1 cellular context compared by ENCODE assay signal in the genomic region with DNA sequence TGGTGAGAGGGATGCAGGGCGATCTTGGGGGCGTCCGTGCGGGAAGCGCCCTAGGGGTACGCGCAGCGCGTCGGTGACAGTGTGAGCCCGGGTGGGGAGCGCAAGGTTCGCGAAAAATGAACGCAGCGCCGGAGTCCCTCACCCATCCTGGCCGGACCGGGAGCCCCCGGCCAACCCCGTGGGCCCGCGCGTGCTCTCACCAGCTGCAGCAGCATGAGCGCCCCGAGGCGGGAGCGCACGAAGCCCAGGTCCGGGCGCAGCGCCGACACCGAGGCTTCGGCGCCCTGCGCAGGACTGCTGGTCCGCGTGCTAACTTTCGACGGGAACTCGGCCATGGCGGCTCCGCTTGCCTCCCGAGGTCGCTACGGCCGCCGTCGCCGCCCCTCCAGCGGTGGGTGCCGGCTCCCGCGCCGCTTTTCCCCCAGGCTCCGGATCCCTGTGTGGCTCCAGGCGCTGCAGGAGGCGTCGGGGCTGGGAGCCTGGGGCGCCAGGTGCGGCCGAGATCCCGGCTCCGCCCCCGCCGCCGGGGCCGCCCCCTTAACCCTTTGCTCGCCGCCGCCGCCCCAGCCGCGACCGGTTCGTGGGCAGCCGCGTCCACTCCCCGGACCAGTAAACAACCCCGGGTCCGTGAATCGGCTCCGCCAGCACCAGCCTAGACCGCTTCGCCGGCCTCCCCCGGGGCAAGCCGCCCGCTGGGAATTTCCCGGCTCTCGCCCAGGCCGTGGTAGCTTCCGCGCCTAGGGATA.
A peak's percentile ranks its signal among the peaks of the same experiment; 100 is the strongest.
TF ChIP-seq lines count a peak whose summit lies in the region.

A gene with protein sequence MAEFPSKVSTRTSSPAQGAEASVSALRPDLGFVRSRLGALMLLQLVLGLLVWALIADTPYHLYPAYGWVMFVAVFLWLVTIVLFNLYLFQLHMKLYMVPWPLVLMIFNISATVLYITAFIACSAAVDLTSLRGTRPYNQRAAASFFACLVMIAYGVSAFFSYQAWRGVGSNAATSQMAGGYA (minus strand): TSS at position 467 of the 746 bp plus-strand sequence. CDS start 132 bp downstream, at position 335.

TF ChIP-seq in HepG2, 621 proteins besides CTCF, POLR2A, EP300 and RAD21 (continued from another document and continues in another):
- TF ChIP-seq, protein P1, sequence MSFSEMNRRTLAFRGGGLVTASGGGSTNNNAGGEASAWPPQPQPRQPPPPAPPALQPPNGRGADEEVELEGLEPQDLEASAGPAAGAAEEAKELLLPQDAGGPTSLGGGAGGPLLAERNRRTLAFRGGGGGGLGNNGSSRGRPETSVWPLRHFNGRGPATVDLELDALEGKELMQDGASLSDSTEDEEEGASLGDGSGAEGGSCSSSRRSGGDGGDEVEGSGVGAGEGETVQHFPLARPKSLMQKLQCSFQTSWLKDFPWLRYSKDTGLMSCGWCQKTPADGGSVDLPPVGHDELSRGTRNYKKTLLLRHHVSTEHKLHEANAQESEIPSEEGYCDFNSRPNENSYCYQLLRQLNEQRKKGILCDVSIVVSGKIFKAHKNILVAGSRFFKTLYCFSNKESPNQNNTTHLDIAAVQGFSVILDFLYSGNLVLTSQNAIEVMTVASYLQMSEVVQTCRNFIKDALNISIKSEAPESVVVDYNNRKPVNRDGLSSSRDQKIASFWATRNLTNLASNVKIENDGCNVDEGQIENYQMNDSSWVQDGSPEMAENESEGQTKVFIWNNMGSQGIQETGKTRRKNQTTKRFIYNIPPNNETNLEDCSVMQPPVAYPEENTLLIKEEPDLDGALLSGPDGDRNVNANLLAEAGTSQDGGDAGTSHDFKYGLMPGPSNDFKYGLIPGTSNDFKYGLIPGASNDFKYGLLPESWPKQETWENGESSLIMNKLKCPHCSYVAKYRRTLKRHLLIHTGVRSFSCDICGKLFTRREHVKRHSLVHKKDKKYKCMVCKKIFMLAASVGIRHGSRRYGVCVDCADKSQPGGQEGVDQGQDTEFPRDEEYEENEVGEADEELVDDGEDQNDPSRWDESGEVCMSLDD (CRISPR knock-in tag; IDR thresholded peaks at IDR 0.05; ENCODE audit: borderline replicate concordance): peak; percentile 34; the same call in 1 of the 2 replicates
- TF ChIP-seq, protein P2, sequence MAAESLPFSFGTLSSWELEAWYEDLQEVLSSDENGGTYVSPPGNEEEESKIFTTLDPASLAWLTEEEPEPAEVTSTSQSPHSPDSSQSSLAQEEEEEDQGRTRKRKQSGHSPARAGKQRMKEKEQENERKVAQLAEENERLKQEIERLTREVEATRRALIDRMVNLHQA (CRISPR knock-in tag; IDR thresholded peaks at IDR 0.05): no peak
- TF ChIP-seq JUN (CRISPR knock-in tag; IDR thresholded peaks at IDR 0.05) (no peak), ZNF547 (CRISPR knock-in tag; IDR thresholded peaks at IDR 0.05) (peak; percentile 99), GATAD2A (CRISPR knock-in tag; IDR thresholded peaks at IDR 0.05) (peak; percentile 18; the same call in 1 of the 2 replicates), PRDM10 (CRISPR knock-in tag; IDR thresholded peaks at IDR 0.05; ENCODE audit: low read depth) (no peak; the same call in 1 of the 2 replicates), FOXA1 (IDR thresholded peaks at IDR 0.05) (no peak), FOXA1 (CRISPR knock-in tag; IDR thresholded peaks at IDR 0.05) (0 out of 2 replicates have a peak, but pooled peaks have one; percentile 23), ZNF503 (CRISPR knock-in tag; IDR thresholded peaks at IDR 0.05) (peak; percentile 91), CC2D1A (CRISPR knock-in tag; IDR thresholded peaks at IDR 0.05) (no peak), ATF5 (CRISPR knock-in tag; IDR thresholded peaks at IDR 0.05; ENCODE audit: low read depth) (peak; percentile 94; the same call in 1 of the 2 replicates), ZNF766 (CRISPR knock-in tag; IDR thresholded peaks at IDR 0.05; ENCODE audit: borderline replicate concordance) (peak; percentile 98), ZNF792 (CRISPR knock-in tag; IDR thresholded peaks at IDR 0.05) (peak; percentile 68), SOX13 (IDR thresholded peaks at IDR 0.05) (no peak; the same call in 1 of the 2 replicates), SOX13 (CRISPR knock-in tag; conservative IDR thresholded peaks at IDR 0.05 in 1 of 2, IDR thresholded peaks at IDR 0.05 in 1 of 2) (peak in 1 of 2 experiments; percentile 24; a peak in 1 of 4 replicates), ZNF501 (CRISPR knock-in tag; IDR thresholded peaks at IDR 0.05) (peak; percentile 87), ZBTB21 (CRISPR knock-in tag; IDR thresholded peaks at IDR 0.05) (no peak), DBP (CRISPR knock-in tag; IDR thresholded peaks at IDR 0.05; ENCODE audit: not compliant biosample characterization) (peak; percentile 89), ZNF670 (CRISPR knock-in tag; IDR thresholded peaks at IDR 0.05; ENCODE audit: borderline replicate concordance) (no peak; the same call in 1 of the 2 replicates), ATF1 (CRISPR knock-in tag; IDR thresholded peaks at IDR 0.05) (no peak), ZNF335 (CRISPR knock-in tag; IDR thresholded peaks at IDR 0.05) (no peak), NFIC (IDR thresholded peaks at IDR 0.05; ENCODE audit: low read length) (no peak), TFDP1 (CRISPR knock-in tag; IDR thresholded peaks at IDR 0.05; ENCODE audit: borderline replicate concordance) (peak; percentile 96), MXD4 (CRISPR knock-in tag; IDR thresholded peaks at IDR 0.05) (peak; percentile 85), PLSCR1 (CRISPR knock-in tag; IDR thresholded peaks at IDR 0.05; ENCODE audit: borderline replicate concordance) (peak; percentile 96; the same call in 1 of the 2 replicates), EHMT2 (IDR thresholded peaks at IDR 0.05; ENCODE audit: borderline replicate concordance, low read depth, low read length) (no peak), ASH2L (IDR thresholded peaks at IDR 0.05; ENCODE audit: insufficient read length, low read depth, low read length) (peak; percentile 93), ONECUT2 (CRISPR knock-in tag; IDR thresholded peaks at IDR 0.05) (no peak)
- TF ChIP-seq, protein P3, sequence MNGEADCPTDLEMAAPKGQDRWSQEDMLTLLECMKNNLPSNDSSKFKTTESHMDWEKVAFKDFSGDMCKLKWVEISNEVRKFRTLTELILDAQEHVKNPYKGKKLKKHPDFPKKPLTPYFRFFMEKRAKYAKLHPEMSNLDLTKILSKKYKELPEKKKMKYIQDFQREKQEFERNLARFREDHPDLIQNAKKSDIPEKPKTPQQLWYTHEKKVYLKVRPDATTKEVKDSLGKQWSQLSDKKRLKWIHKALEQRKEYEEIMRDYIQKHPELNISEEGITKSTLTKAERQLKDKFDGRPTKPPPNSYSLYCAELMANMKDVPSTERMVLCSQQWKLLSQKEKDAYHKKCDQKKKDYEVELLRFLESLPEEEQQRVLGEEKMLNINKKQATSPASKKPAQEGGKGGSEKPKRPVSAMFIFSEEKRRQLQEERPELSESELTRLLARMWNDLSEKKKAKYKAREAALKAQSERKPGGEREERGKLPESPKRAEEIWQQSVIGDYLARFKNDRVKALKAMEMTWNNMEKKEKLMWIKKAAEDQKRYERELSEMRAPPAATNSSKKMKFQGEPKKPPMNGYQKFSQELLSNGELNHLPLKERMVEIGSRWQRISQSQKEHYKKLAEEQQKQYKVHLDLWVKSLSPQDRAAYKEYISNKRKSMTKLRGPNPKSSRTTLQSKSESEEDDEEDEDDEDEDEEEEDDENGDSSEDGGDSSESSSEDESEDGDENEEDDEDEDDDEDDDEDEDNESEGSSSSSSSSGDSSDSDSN (CRISPR knock-in tag; IDR thresholded peaks at IDR 0.05): no peak; the same call in none of the 2 replicates
- TF ChIP-seq, protein P4, sequence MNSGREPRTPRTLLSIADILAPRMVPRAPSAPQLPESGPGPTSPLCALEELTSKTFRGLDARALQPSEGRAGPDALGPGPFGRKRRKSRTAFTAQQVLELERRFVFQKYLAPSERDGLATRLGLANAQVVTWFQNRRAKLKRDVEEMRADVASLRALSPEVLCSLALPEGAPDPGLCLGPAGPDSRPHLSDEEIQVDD (CRISPR knock-in tag; IDR thresholded peaks at IDR 0.05; ENCODE audit: borderline replicate concordance): peak; percentile 95; the same call in 1 of the 2 replicates
- TF ChIP-seq, protein P5, sequence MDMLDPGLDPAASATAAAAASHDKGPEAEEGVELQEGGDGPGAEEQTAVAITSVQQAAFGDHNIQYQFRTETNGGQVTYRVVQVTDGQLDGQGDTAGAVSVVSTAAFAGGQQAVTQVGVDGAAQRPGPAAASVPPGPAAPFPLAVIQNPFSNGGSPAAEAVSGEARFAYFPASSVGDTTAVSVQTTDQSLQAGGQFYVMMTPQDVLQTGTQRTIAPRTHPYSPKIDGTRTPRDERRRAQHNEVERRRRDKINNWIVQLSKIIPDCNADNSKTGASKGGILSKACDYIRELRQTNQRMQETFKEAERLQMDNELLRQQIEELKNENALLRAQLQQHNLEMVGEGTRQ (IDR thresholded peaks at IDR 0.05; ENCODE audit: low read depth, low read length): no peak
- TF ChIP-seq, protein P5 (CRISPR knock-in tag; IDR thresholded peaks at IDR 0.05; ENCODE audit: borderline replicate concordance): peak; percentile 55; the same call in 1 of the 2 replicates
- TF ChIP-seq, protein P6, sequence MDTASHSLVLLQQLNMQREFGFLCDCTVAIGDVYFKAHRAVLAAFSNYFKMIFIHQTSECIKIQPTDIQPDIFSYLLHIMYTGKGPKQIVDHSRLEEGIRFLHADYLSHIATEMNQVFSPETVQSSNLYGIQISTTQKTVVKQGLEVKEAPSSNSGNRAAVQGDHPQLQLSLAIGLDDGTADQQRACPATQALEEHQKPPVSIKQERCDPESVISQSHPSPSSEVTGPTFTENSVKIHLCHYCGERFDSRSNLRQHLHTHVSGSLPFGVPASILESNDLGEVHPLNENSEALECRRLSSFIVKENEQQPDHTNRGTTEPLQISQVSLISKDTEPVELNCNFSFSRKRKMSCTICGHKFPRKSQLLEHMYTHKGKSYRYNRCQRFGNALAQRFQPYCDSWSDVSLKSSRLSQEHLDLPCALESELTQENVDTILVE (CRISPR knock-in tag; IDR thresholded peaks at IDR 0.05): no peak
